Comparison of ENCODE assay signal across 7 cellular contexts in genomic region chr14:96725232-96725631, GRCh38.
"Had no signal": no experiment of that assay in that cellular context is flagged by ENCODE, and none has a peak within 500 bp of the region (broad histone marks: within the 10 kb centered on the region; RNA-seq: fewer than 3 reads in every experiment).

No MANE protein-coding gene starts in this region.

- H3K4me3 ChIP-seq: K562 had no signal

- DNase-seq: IMR-90, KBM-7, KG1 had no signal

- H3K27ac ChIP-seq: HL-60, KMS-11 had no signal

- ATAC-seq: HepG2, K562 had no signal

- H3K4me2 ChIP-seq: KMS-11 had no signal

- H3K9ac ChIP-seq: KMS-11 had no signal
